In the genomic region with DNA sequence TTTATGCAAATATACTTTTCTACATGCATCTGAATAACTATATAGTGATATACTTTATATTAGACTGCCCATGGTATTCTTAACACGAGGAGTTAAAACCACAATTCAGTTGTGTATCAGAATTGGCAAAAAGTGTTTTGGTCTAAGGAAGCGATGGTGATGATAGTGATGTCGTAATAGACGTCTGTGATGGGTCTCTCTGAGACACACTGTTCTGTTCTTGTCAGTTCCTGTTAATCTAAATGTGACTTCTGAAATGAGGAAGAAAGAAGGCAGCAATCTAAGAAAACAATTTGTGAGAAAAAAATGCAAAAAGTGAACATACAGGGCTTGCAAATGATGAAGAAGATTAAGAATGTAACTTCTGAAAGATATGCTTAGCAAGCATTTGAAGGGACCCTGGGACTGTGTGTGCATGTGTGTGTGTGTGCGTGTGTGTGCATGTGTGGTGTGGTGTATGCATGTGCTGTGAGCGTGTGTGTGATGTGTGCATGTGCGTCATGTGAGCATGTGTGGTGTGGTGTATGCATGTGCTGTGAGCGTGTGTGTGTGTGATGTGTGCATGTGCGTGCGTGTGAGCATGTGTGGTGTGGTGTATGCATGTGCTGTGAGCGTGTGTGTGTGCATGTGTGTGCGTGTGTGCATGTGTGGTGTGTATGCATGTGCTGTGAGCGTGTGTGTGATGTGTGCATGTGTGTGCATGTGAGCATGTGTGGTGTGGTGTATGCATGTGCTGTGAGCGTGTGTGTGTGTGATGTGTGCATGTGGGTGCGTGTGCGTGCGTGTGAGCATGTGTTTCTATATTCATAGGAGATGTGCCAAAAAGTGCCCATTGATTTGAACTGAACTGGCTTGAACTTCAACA, we compare ENCODE assay signal across 1 cellular context.
TF ChIP-seq lines count a peak whose summit lies in the region.

No MANE protein-coding gene starts in this region.

TF ChIP-seq in GM23338, 12 proteins besides CTCF, POLR2A, EP300 and RAD21 (continued from another document):
- TF ChIP-seq REST (IDR thresholded peaks at IDR 0.05; ENCODE audit: unreplicated experiment) (no peak), ZNF114 (CRISPR knock-in tag; IDR thresholded peaks at IDR 0.05) (no peak)
TF ChIP-seq in GM23338: peak in this region for 0.
